Comparison of ENCODE assay signal across 24 cellular contexts in genomic region chr11:118090545-118091162, GRCh38. TPM values are rescaled to one million over a fixed set of nuclear protein-coding genes. Genes with fewer than 3 reads are reported as not detected.
"Had no signal": no experiment of that assay in that cellular context is flagged by ENCODE, and none has a peak within 500 bp of the region (broad histone marks: within the 10 kb centered on the region; RNA-seq: fewer than 3 reads in every experiment).

No MANE protein-coding gene starts in this region.

- H3K9me3 Mint-ChIP-seq: mesothelial cell of epicardium had no signal

- H3K4me1 Mint-ChIP-seq: activated naive CD4-positive, alpha-beta T cell treated with anti-CD3 and anti-CD28 coated beads, Interleukin-2, amount 10 ng/mL, durations not matched to agents 7 days and 5 days; mesothelial cell of epicardium had no signal

- ATAC-seq: activated T-cell treated with anti-CD3 and anti-CD28 coated beads, Interleukin-2, amount 50 U/mL, for 72 hours; gastroesophageal sphincter; left lung; naive thymus-derived CD8-positive, alpha-beta T cell; psoas muscle had no signal

- H3K4me3 ChIP-seq: cardiac muscle cell, esophagus squamous epithelium, gastroesophageal sphincter, left lung, ovary, psoas muscle, right atrium auricular region had no signal

- H3K27ac ChIP-seq: cardiac muscle cell, esophagus squamous epithelium, gastroesophageal sphincter, left lung, neutrophil, ovary, psoas muscle, right atrium auricular region had no signal

- DNase-seq: activated CD4-positive, alpha-beta memory T cell treated with anti-CD3 and anti-CD28 coated beads for 36 hours; activated CD4-positive, alpha-beta T cell treated with anti-CD3 and anti-CD28 coated beads for 48 hours; activated effector memory CD4-positive, alpha-beta T cell treated with anti-CD3 and anti-CD28 coated beads, Interleukin-2, amount 50 U/mL, for 16 hours; activated naive CD4-positive, alpha-beta T cell treated with anti-CD3 and anti-CD28 coated beads, Interleukin-2, amount 10 ng/mL, durations not matched to agents 7 days and 5 days; activated T-cell treated with anti-CD3 and anti-CD28 coated beads, Interleukin-2, amount 50 U/mL, for 72 hours; amygdala; effector CD8-positive, alpha-beta T cell; esophagus squamous epithelium; hypothalamus; left lung; naive thymus-derived CD8-positive, alpha-beta T cell; ovary; stimulated activated CD4-positive, alpha-beta T cell treated with anti-CD3 and anti-CD28 coated beads, Interleukin-4, amount 100 ng/mL, for 24 hours; stimulated activated naive CD4-positive, alpha-beta T cell treated with Interleukin-2 at 50 U/mL for 16 hours had no signal

- H3K4me3 Mint-ChIP-seq: activated CD4-positive, alpha-beta memory T cell treated with anti-CD3 and anti-CD28 coated beads for 36 hours; activated naive CD4-positive, alpha-beta T cell treated with anti-CD3 and anti-CD28 coated beads, Interleukin-2, amount 10 ng/mL, durations not matched to agents 7 days and 5 days; activated T-cell treated with anti-CD3 and anti-CD28 coated beads, Interleukin-2, amount 50 U/mL, for 72 hours; dendritic cell treated with granulocyte-macrophage colony-stimulating factor and Interleukin-4, amounts not matched to agents 40 ng/mL and 50 ng/mL, for 4 days; mesothelial cell of epicardium; naive thymus-derived CD8-positive, alpha-beta T cell; T-helper 1 cell treated with Interleukin-12 subunit alpha and Interleukin-12 subunit beta and Interleukin-4 antibody, amounts not matched to agents 30 μg/mL and 1 μg/mL, for 36 hours had no signal

- H3K27me3 ChIP-seq: cardiac muscle cell, left lung, neutrophil, ovary, right atrium auricular region had no signal

- H3K36me3 ChIP-seq: cardiac muscle cell, gastroesophageal sphincter, left lung, neutrophil, ovary, right atrium auricular region had no signal

- H3K27ac Mint-ChIP-seq: activated CD4-positive, alpha-beta memory T cell treated with anti-CD3 and anti-CD28 coated beads for 36 hours; activated naive CD4-positive, alpha-beta T cell treated with anti-CD3 and anti-CD28 coated beads, Interleukin-2, amount 10 ng/mL, durations not matched to agents 7 days and 5 days; activated T-cell treated with anti-CD3 and anti-CD28 coated beads, Interleukin-2, amount 50 U/mL, for 72 hours; dendritic cell treated with granulocyte-macrophage colony-stimulating factor and Interleukin-4, amounts not matched to agents 40 ng/mL and 50 ng/mL, for 4 days; mesothelial cell of epicardium; naive thymus-derived CD8-positive, alpha-beta T cell; T-helper 1 cell treated with Interleukin-12 subunit alpha and Interleukin-12 subunit beta and Interleukin-4 antibody, amounts not matched to agents 30 μg/mL and 1 μg/mL, for 36 hours had no signal

- H3K4me1 ChIP-seq: left lung, psoas muscle, right atrium auricular region had no signal

- H3K36me3 Mint-ChIP-seq: mesothelial cell of epicardium had no signal

- H3K27me3 Mint-ChIP-seq: dendritic cell treated with granulocyte-macrophage colony-stimulating factor and Interleukin-4, amounts not matched to agents 40 ng/mL and 50 ng/mL, for 4 days had no signal

RNA-seq across cellular contexts. Expression of gene SMIM35, which starts 3.9 kb away (rescaled TPM):
- total RNA-seq: cardiac muscle cell, chondrocyte, esophagus squamous epithelium, left lung, lung microvascular endothelial cell, mesothelial cell of epicardium, ovary, right atrium auricular region had no signal
- polyA plus RNA-seq: cardiac muscle cell, psoas muscle had no signal

RNA-seq across cellular contexts. Expression of gene TMPRSS4, which starts 13.8 kb away (rescaled TPM):
- total RNA-seq: activated CD4-positive, alpha-beta memory T cell treated with anti-CD3 and anti-CD28 coated beads for 36 hours; cardiac muscle cell; chondrocyte; lung microvascular endothelial cell; naive thymus-derived CD8-positive, alpha-beta T cell; right atrium auricular region had no signal
- polyA plus RNA-seq: cardiac muscle cell; naive thymus-derived CD8-positive, alpha-beta T cell; ovary had no signal
